8 cellular contexts compared by ENCODE assay signal in genomic region chr2:10122500-10123280, GRCh38. TPM values are rescaled to one million over a fixed set of nuclear protein-coding genes. Genes with fewer than 3 reads are reported as not detected.
A peak's percentile ranks its signal among the peaks of the same experiment; 100 is the strongest.
DNase-seq lines count a peak whose midpoint lies in the region; ATAC-seq and TF ChIP-seq lines count a peak whose summit lies in the region.

Gene RRM2 (plus strand): TSS chr2:10122739. CDS start chr2:10122799, 60 bp downstream.

- H3K4me3 ChIP-seq in CD8-positive, alpha-beta T cell (ENCODE audit: low read depth, low read length) = peak within 1 kb of the TSS; percentile 49
- peak within 1 kb of the TSS; percentile 62 for H3K4me3 ChIP-seq in lower lobe of right lung

- no peaks in the 10 kb centered on the region for H3K36me3 ChIP-seq in CD8-positive, alpha-beta T cell (ENCODE audit: insufficient read depth, low read length)
- H3K36me3 ChIP-seq in lower lobe of right lung = no peaks in the 10 kb centered on the region

- peak; percentile 75 to 90 (median 85) for DNase-seq in CD8-positive, alpha-beta T cell
- DNase-seq in HK-2 (ENCODE audit: unreplicated experiment) (peak; percentile 97), NCI-H82 treated with DMSO at 0.1 percent for 48 hours (lab: John Stamatoyannopoulos, UW; ENCODE audit: unreplicated experiment) (peak; percentile 92), ecto neural progenitor cell (ENCODE audit: low spot score) (peak; percentile 98), lower lobe of right lung (peak; percentile 94)
- DNase-seq in activated CD4-positive, alpha-beta T cell treated with anti-CD3 and anti-CD28 coated beads, Interleukin-2, amount 50 U/mL, for 48 hours = peak; percentile 95 to 97
- DNase-seq in stimulated activated CD4-positive, alpha-beta T cell treated with anti-CD3 and anti-CD28 coated beads, Interleukin-4, amount 100 ng/mL, for 48 hours (ENCODE audit: low read depth in 2 of 2) = peak; percentile 93

- H3K27me3 ChIP-seq in CD8-positive, alpha-beta T cell (ENCODE audit: insufficient read depth, low read length) = peaks cover 13% of the 10 kb centered on the region
- H3K27me3 ChIP-seq in lower lobe of right lung (ENCODE audit: low read depth) = peaks cover 16% of the 10 kb centered on the region

- H3K4me3 Mint-ChIP-seq in CD8-positive, alpha-beta T cell = peak within 1 kb of the TSS; percentile 96

- peaks cover 33% of the 10 kb centered on the region for H3K4me1 ChIP-seq in CD8-positive, alpha-beta T cell (ENCODE audit: insufficient read depth, low read length)
- H3K4me1 ChIP-seq in lower lobe of right lung = peaks cover 41% of the 10 kb centered on the region

- no peaks in the 10 kb centered on the region for H3K9me3 ChIP-seq in CD8-positive, alpha-beta T cell (ENCODE audit: low read length)
- no peaks in the 10 kb centered on the region for H3K9me3 ChIP-seq in lower lobe of right lung

- CTCF ChIA-PET in CD8-positive, alpha-beta T cell (lab: Charles Lee) = interaction anchor here (1.0 to 6.9 kb wide), 7 partner anchors 50 to 324 kb away, joined by 3 to 135 read pairs (median 12); no protein-coding TSS in a partner anchor

- H3K36me3 Mint-ChIP-seq in CD8-positive, alpha-beta T cell = peaks cover 3% of the 10 kb centered on the region

- peaks cover 19% of the 10 kb centered on the region for H3K27me3 Mint-ChIP-seq in CD8-positive, alpha-beta T cell (ENCODE audit: low read depth)

- POLR2A ChIA-PET in CD8-positive, alpha-beta T cell (lab: Charles Lee) = no interaction called here

- H3K9me3 Mint-ChIP-seq in CD8-positive, alpha-beta T cell = no peaks in the 10 kb centered on the region

- peak; percentile 75 for ATAC-seq in CD8-positive, alpha-beta T cell
- ATAC-seq in GM19455 (IDR thresholded peaks at IDR 0.05; ENCODE audit: unreplicated experiment) (peak; percentile 69), lower lobe of right lung (peak; percentile 88 to 91)

- H3K27ac ChIP-seq in CD8-positive, alpha-beta T cell (ENCODE audit: low read depth, low read length) = no peak within 1 kb of the TSS
- H3K27ac ChIP-seq in lower lobe of right lung = no peak within 1 kb of the TSS

- no peak for TF ChIP-seq CTCF in CD8-positive, alpha-beta T cell (IDR thresholded peaks at IDR 0.05)
- TF ChIP-seq CTCF in lower lobe of right lung (IDR thresholded peaks at IDR 0.05) = no peak

- intact Hi-C loops in CD8-positive, alpha-beta T cell (cut with DNase I, micrococcal nuclease) = loop anchor here (5.0 kb wide), 5 partner anchors 40 to 1345 kb away; partner anchors contain the start of genes GRHL1 (in 2 of the 2), CYS1 (in 1 of the 2), E2F6 (in 1 of the 2) and NOL10 (in 1 of the 2)
- intact Hi-C loops in lower lobe of right lung (cut with DNase I) = loop anchor here (5.0 kb wide), 1 partner anchor 315 kb away; no protein-coding TSS in a partner anchor

- H3K4me1 Mint-ChIP-seq in CD8-positive, alpha-beta T cell (ENCODE audit: low read depth) = peaks cover 44% of the 10 kb centered on the region

- H3K27ac Mint-ChIP-seq in CD8-positive, alpha-beta T cell = no peak within 1 kb of the TSS

RNA-seq across cellular contexts. Expression of gene RRM2, which starts in this region (rescaled TPM):
- 1 to 10 TPM; 1.6 to 2.1 TPM for total RNA-seq in CD8-positive, alpha-beta T cell
- total RNA-seq in lower lobe of right lung = 8.4 TPM
